Comparison of ENCODE assay signal across 12 cellular contexts in genomic region chr2:195364015-195364965, GRCh38.
DNase-seq lines count a peak whose midpoint lies in the region; ATAC-seq and TF ChIP-seq lines count a peak whose summit lies in the region.
"Had no signal": no experiment of that assay in that cellular context is flagged by ENCODE, and none has a peak within 500 bp of the region (broad histone marks: within the 10 kb centered on the region; RNA-seq: fewer than 3 reads in every experiment).

No MANE protein-coding gene starts in this region.

- no peaks in the 10 kb centered on the region for H3K9me3 ChIP-seq in prostate gland

- no peak for ATAC-seq in HG02852 (IDR thresholded peaks at IDR 0.05; ENCODE audit: unreplicated experiment)
- ATAC-seq in HG02885 (IDR thresholded peaks at IDR 0.05; ENCODE audit: poor library complexity, unreplicated experiment), result no peak

- WGBS in prostate gland, result 54% methylated on average over 5 of the region's 5 CpGs

- TF ChIP-seq CTCF in dorsolateral prefrontal cortex (IDR thresholded peaks at IDR 0.05 in 54 of 56, conservative IDR thresholded peaks at IDR 0.05 in 2 of 56; ENCODE audit: low read depth in 1 of 56, partially characterized antibody in 56 of 56), result no peak
- TF ChIP-seq CTCF in prostate gland (IDR thresholded peaks at IDR 0.05), result no peak

- intact Hi-C loops in dorsolateral prefrontal cortex (cut with DNase I) (no loop called here), prostate gland (cut with DNase I) (no loop called here)

- H3K4me3 Mint-ChIP-seq in activated T-cell treated with anti-CD3 and anti-CD28 coated beads, Interleukin-2, amount 50 U/mL, for 24 hours, result no peak overlapping the region
- H3K4me3 Mint-ChIP-seq: activated naive CD8-positive, alpha-beta T cell treated with anti-CD3 and anti-CD28 coated beads for 36 hours; immature natural killer cell; nephron progenitor cell had no signal

- no peaks in the 10 kb centered on the region for H3K36me3 ChIP-seq in prostate gland

- H3K4me1 Mint-ChIP-seq in activated T-cell treated with anti-CD3 and anti-CD28 coated beads, Interleukin-2, amount 50 U/mL, for 24 hours (ENCODE audit: low read depth), result peaks cover 42% of the 10 kb centered on the region
- H3K4me1 Mint-ChIP-seq: nephron progenitor cell had no signal

- TF ChIP-seq POLR2A in prostate gland (IDR thresholded peaks at IDR 0.05), result no peak

- no peaks in the 10 kb centered on the region for H3K36me3 Mint-ChIP-seq in activated T-cell treated with anti-CD3 and anti-CD28 coated beads, Interleukin-2, amount 50 U/mL, for 24 hours (ENCODE audit: low read depth)
- H3K36me3 Mint-ChIP-seq: immature natural killer cell had no signal

- H3K27me3 ChIP-seq in dorsolateral prefrontal cortex (no peaks in the 10 kb centered on the region), prostate gland (replicated peaks; ENCODE audit: insufficient read depth) (no peaks in the 10 kb centered on the region)

- no peaks in the 10 kb centered on the region for H3K27me3 Mint-ChIP-seq in activated T-cell treated with anti-CD3 and anti-CD28 coated beads, Interleukin-2, amount 50 U/mL, for 24 hours
- H3K27me3 Mint-ChIP-seq: activated naive CD8-positive, alpha-beta T cell treated with anti-CD3 and anti-CD28 coated beads for 36 hours had no signal

- DNase-seq in activated T-cell treated with anti-CD3 and anti-CD28 coated beads, Interleukin-2, amount 50 U/mL, for 24 hours, result no peak
- DNase-seq in activated T-cell treated with anti-CD3 and anti-CD28 coated beads for 4 hours, result no peak
- DNase-seq in NCI-H226, result peak; percentile 67
- DNase-seq in dorsolateral prefrontal cortex, result no peak
- no peak for DNase-seq in prostate gland (ENCODE audit: low spot score)
- DNase-seq in SHP77 (lab: John Stamatoyannopoulos, UW), result no peak
- DNase-seq: activated naive CD8-positive, alpha-beta T cell treated with anti-CD3 and anti-CD28 coated beads for 36 hours; immature natural killer cell; NCI-H446; nephron progenitor cell had no signal

- no peaks in the 10 kb centered on the region for H3K4me1 ChIP-seq in prostate gland (replicated peaks)

- H3K27ac ChIP-seq in dorsolateral prefrontal cortex (peak overlapping the region in 44 of 59 donors; percentile 0 to 81 (median 53)), prostate gland (peak overlapping the region; percentile 28 to 74)

- H3K4me3 ChIP-seq in dorsolateral prefrontal cortex, result no peak overlapping the region
- no peak overlapping the region for H3K4me3 ChIP-seq in prostate gland

- peak overlapping the region; percentile 76 for H3K27ac Mint-ChIP-seq in activated T-cell treated with anti-CD3 and anti-CD28 coated beads, Interleukin-2, amount 50 U/mL, for 24 hours
- H3K27ac Mint-ChIP-seq: activated naive CD8-positive, alpha-beta T cell treated with anti-CD3 and anti-CD28 coated beads for 36 hours; immature natural killer cell; nephron progenitor cell had no signal

- H3K9me3 Mint-ChIP-seq in activated T-cell treated with anti-CD3 and anti-CD28 coated beads, Interleukin-2, amount 50 U/mL, for 24 hours, result peaks cover 17% of the 10 kb centered on the region
- H3K9me3 Mint-ChIP-seq: immature natural killer cell had no signal
